In genomic region chr1:83857108-83857507, GRCh38 we compare ENCODE assay signal across 9 cellular contexts.
DNase-seq lines count a peak whose midpoint lies in the region; ATAC-seq and TF ChIP-seq lines count a peak whose summit lies in the region.
"Had no signal": no experiment of that assay in that cellular context is flagged by ENCODE, and none has a peak within 500 bp of the region (broad histone marks: within the 10 kb centered on the region; RNA-seq: fewer than 3 reads in every experiment).

No MANE protein-coding gene starts in this region.

- H3K4me3 ChIP-seq in endodermal cell (ENCODE audit: low read length), result no peak overlapping the region

- no peaks in the 10 kb centered on the region for H3K9me3 Mint-ChIP-seq in endodermal cell
- H3K9me3 Mint-ChIP-seq: activated T-helper 2 cell treated with anti-CD3 and anti-CD28 coated beads, Interferon-gamma antibody, Interleukin-2, Interleukin-4, amounts not matched to agents 10 μg/mL and 5 μg/mL and 100 μg/mL, durations not matched to agents 14 hours and 24 hours and 36 hours had no signal

- no peaks in the 10 kb centered on the region for H3K27me3 ChIP-seq in endodermal cell (ENCODE audit: control insufficient read depth, insufficient read depth, low read length, poor library complexity, severe bottlenecking)

- H3K36me3 Mint-ChIP-seq in endodermal cell (ENCODE audit: low read depth), result no peaks in the 10 kb centered on the region

- no peaks in the 10 kb centered on the region for H3K36me3 ChIP-seq in endodermal cell (ENCODE audit: control insufficient read depth, insufficient read depth, low read length)

- peak; percentile 65 for TF ChIP-seq CTCF in endodermal cell (conservative IDR thresholded peaks at IDR 0.05)

- 96% methylated on average over 1 of the region's 1 CpG; no CpG with 5 or more reads in 1 of the 2 experiments for WGBS in endodermal cell (ENCODE audit: insufficient coverage in 1 of 2, insufficient read length in 1 of 2), 2 experiments

- H3K27ac ChIP-seq in endodermal cell (ENCODE audit: low read depth, low read length), result no peak overlapping the region

- H3K9me3 ChIP-seq in endodermal cell (ENCODE audit: control insufficient read depth, low read length), result no peaks in the 10 kb centered on the region

- H3K4me1 ChIP-seq in endodermal cell (ENCODE audit: control insufficient read depth, insufficient read depth, low read length), result no peaks in the 10 kb centered on the region

- no peak overlapping the region for H3K27ac Mint-ChIP-seq in endodermal cell
- H3K27ac Mint-ChIP-seq: activated T-helper 2 cell treated with anti-CD3 and anti-CD28 coated beads, Interferon-gamma antibody, Interleukin-2, Interleukin-4, amounts not matched to agents 10 μg/mL and 5 μg/mL and 100 μg/mL, durations not matched to agents 14 hours and 24 hours and 36 hours had no signal

- no peaks in the 10 kb centered on the region for H3K4me1 Mint-ChIP-seq in endodermal cell

- DNase-seq in NCI-H345 treated with DMSO at 0.1 percent for 48 hours (lab: John Stamatoyannopoulos, UW; ENCODE audit: unreplicated experiment), result peak; percentile 8
- no peak for DNase-seq in endodermal cell
- DNase-seq in renal cortical epithelial cell (ENCODE audit: low read depth), result peak; percentile 44
- no peak for DNase-seq in activated CD8-positive, alpha-beta memory T cell treated with anti-CD3 and anti-CD28 coated beads, Interleukin-2, amount 50 U/mL, for 4 hours

- ATAC-seq in GM18519 (IDR thresholded peaks at IDR 0.05; ENCODE audit: low FRiP score, unreplicated experiment) (peak; percentile 33), GM19351 (IDR thresholded peaks at IDR 0.05; ENCODE audit: unreplicated experiment) (no peak), GM19328 (IDR thresholded peaks at IDR 0.05; ENCODE audit: unreplicated experiment) (no peak), HG03196 (IDR thresholded peaks at IDR 0.05; ENCODE audit: unreplicated experiment) (no peak)

- peaks cover 20% of the 10 kb centered on the region for H3K27me3 Mint-ChIP-seq in endodermal cell (ENCODE audit: insufficient read depth)

- no peak overlapping the region for H3K9ac ChIP-seq in endodermal cell (ENCODE audit: extremely low read depth, low read length, poor library complexity, severe bottlenecking)

- no peak overlapping the region for H3K4me3 Mint-ChIP-seq in endodermal cell

Comparison
In these comparisons a context has a peak if more than half of its experiments do, and no peak if none do; other contexts are left out.
1. DNase-seq: peak in NCI-H345 treated with DMSO at 0.1 percent for 48 hours (single experiment) and renal cortical epithelial cell (single experiment); none in endodermal cell (single experiment) and activated CD8-positive, alpha-beta memory T cell treated with anti-CD3 and anti-CD28 coated beads, Interleukin-2, amount 50 U/mL, for 4 hours (single experiment).